Comparison of ENCODE assay signal across 1 cellular context in genomic region chr6:35688605-35689322, GRCh38.
TF ChIP-seq lines count a peak whose summit lies in the region.

Gene FKBP5, minus strand, starts transcription at chr6:35688915. Its CDS starts 46,091 bp downstream, at chr6:35642824.

TF ChIP-seq in HepG2, 621 proteins besides CTCF, POLR2A, EP300 and RAD21 (continued from another document and continues in another):
- TF ChIP-seq ZNF609 (CRISPR knock-in tag; IDR thresholded peaks at IDR 0.05; ENCODE audit: borderline replicate concordance) (no peak), ZNF362 (CRISPR knock-in tag; IDR thresholded peaks at IDR 0.05; ENCODE audit: borderline replicate concordance) (no peak), ZNF337 (CRISPR knock-in tag; IDR thresholded peaks at IDR 0.05; ENCODE audit: borderline replicate concordance, low read depth) (no peak), PHF20 (CRISPR knock-in tag; IDR thresholded peaks at IDR 0.05) (peak; percentile 62; the same call in 1 of the 2 replicates), ZSCAN20 (CRISPR knock-in tag; IDR thresholded peaks at IDR 0.05; ENCODE audit: borderline replicate concordance) (peak; percentile 75; the same call in 1 of the 2 replicates), ZNF569 (CRISPR knock-in tag; IDR thresholded peaks at IDR 0.05; ENCODE audit: borderline replicate concordance) (no peak), ZHX1 (CRISPR knock-in tag; IDR thresholded peaks at IDR 0.05; ENCODE audit: low read depth) (0 out of 2 replicates have a peak, but pooled peaks have one; percentile 72), JUN (CRISPR knock-in tag; IDR thresholded peaks at IDR 0.05) (no peak), DR1 (CRISPR knock-in tag; IDR thresholded peaks at IDR 0.05) (peak; percentile 86; the same call in 1 of the 2 replicates), GATA4 (IDR thresholded peaks at IDR 0.05; ENCODE audit: borderline replicate concordance, low read depth) (no peak; the same call in 1 of the 2 replicates), DMAP1 (CRISPR knock-in tag; IDR thresholded peaks at IDR 0.05) (peak; percentile 94), MAF1 (CRISPR knock-in tag; IDR thresholded peaks at IDR 0.05; ENCODE audit: borderline replicate concordance) (no peak), HINFP (CRISPR knock-in tag; IDR thresholded peaks at IDR 0.05; ENCODE audit: low read depth) (no peak), TEAD2 (CRISPR knock-in tag; IDR thresholded peaks at IDR 0.05) (peak; percentile 27; the same call in 1 of the 2 replicates), ZNF207 (IDR thresholded peaks at IDR 0.05; ENCODE audit: borderline replicate concordance) (no peak), ZNF318 (CRISPR knock-in tag; IDR thresholded peaks at IDR 0.05) (no peak), HNF1B (CRISPR knock-in tag; IDR thresholded peaks at IDR 0.05) (peak; percentile 95), NFYC (CRISPR knock-in tag; IDR thresholded peaks at IDR 0.05) (peak; percentile 91), TBX3 (IDR thresholded peaks at IDR 0.05; ENCODE audit: borderline replicate concordance) (no peak), XBP1 (CRISPR knock-in tag; IDR thresholded peaks at IDR 0.05) (no peak), IKZF4 (CRISPR knock-in tag; IDR thresholded peaks at IDR 0.05; ENCODE audit: borderline replicate concordance, low read depth, not compliant biosample characterization) (peak; percentile 30), ARID5B (CRISPR knock-in tag; IDR thresholded peaks at IDR 0.05) (no peak), TEAD3 (CRISPR knock-in tag; optimal IDR thresholded peaks at IDR 0.05; ENCODE audit: borderline replicate concordance) (peak; percentile 55), BRCA1 (CRISPR knock-in tag; IDR thresholded peaks at IDR 0.05) (peak; percentile 29; the same call in 1 of the 2 replicates)
